Comparison of ENCODE assay signal across 9 cellular contexts in genomic region chr3:12759097-12759679, GRCh38. TPM values are rescaled to one million over a fixed set of nuclear protein-coding genes. Genes with fewer than 3 reads are reported as not detected.
DNase-seq lines count a peak whose midpoint lies in the region; ATAC-seq, FAIRE-seq and TF ChIP-seq lines count a peak whose summit lies in the region.
"Had no signal": no experiment of that assay in that cellular context is flagged by ENCODE, and none has a peak within 500 bp of the region (broad histone marks: within the 10 kb centered on the region; RNA-seq: fewer than 3 reads in every experiment).

TSS of gene TMEM40 (minus strand) at chr3:12759259. CDS start at chr3:12749832, 9,427 bp downstream.

- H3K9me3 ChIP-seq in kidney (ENCODE audit: control insufficient read depth in 1 of 2, low read length in 2 of 2) (no peaks in the 10 kb centered on the region), subcutaneous abdominal adipose tissue (ENCODE audit: control insufficient read depth in 5 of 5, low read length in 5 of 5) (no peaks in the 10 kb centered on the region)
- H3K9me3 ChIP-seq: neutrophil had no signal

- peaks cover 0 to 5% of the 10 kb centered on the region in 2 donors for H3K4me1 ChIP-seq in kidney (ENCODE audit: control insufficient read depth in 1 of 2, insufficient read depth in 1 of 2, low read depth in 1 of 2, low read length in 2 of 2)
- peaks cover 2 to 19% (median 12%) of the 10 kb centered on the region in 5 donors for H3K4me1 ChIP-seq in subcutaneous abdominal adipose tissue (ENCODE audit: control insufficient read depth in 5 of 5, insufficient read depth in 5 of 5, low read length in 5 of 5)

- TF ChIP-seq CTCF in VCaP (conservative IDR thresholded peaks at IDR 0.05) (no peak), kidney (IDR thresholded peaks at IDR 0.05; ENCODE audit: borderline replicate concordance, extremely low read depth, insufficient read depth) (no peak)

- H3K36me3 Mint-ChIP-seq in activated T-cell treated with anti-CD3 and anti-CD28 coated beads, Interleukin-2, amount 50 U/mL, for 4 hours (ENCODE audit: insufficient read depth): no peaks in the 10 kb centered on the region

- H3K4me1 Mint-ChIP-seq in activated T-cell treated with anti-CD3 and anti-CD28 coated beads, Interleukin-2, amount 50 U/mL, for 4 hours (ENCODE audit: low read depth): peaks cover 4% of the 10 kb centered on the region

- H3K4me3 ChIP-seq in kidney (ENCODE audit: low read length in 2 of 2) (no peak within 1 kb of the TSS), subcutaneous abdominal adipose tissue (ENCODE audit: low read depth in 1 of 5, low read length in 5 of 5) (no peak within 1 kb of the TSS)

- no peak within 1 kb of the TSS for H3K4me3 Mint-ChIP-seq in activated T-cell treated with anti-CD3 and anti-CD28 coated beads, Interleukin-2, amount 50 U/mL, for 4 hours

- H3K27me3 ChIP-seq in subcutaneous abdominal adipose tissue (ENCODE audit: control insufficient read depth in 5 of 5, insufficient read depth in 4 of 5, low read length in 5 of 5): no peaks in the 10 kb centered on the region

- FAIRE-seq in kidney (lab: Jason Lieb, UNC): no peak

- H3K9me3 Mint-ChIP-seq in activated T-cell treated with anti-CD3 and anti-CD28 coated beads, Interleukin-2, amount 50 U/mL, for 4 hours: no peaks in the 10 kb centered on the region

- no peaks in the 10 kb centered on the region for H3K36me3 ChIP-seq in kidney (ENCODE audit: control insufficient read depth in 1 of 2, insufficient read depth in 2 of 2, low read length in 2 of 2)
- H3K36me3 ChIP-seq in subcutaneous abdominal adipose tissue (ENCODE audit: control insufficient read depth in 5 of 5, insufficient read depth in 5 of 5, low read length in 5 of 5): no peaks in the 10 kb centered on the region
- H3K36me3 ChIP-seq: neutrophil had no signal

- ATAC-seq in HG02588 (IDR thresholded peaks at IDR 0.05; ENCODE audit: unreplicated experiment) (peak; percentile 5), left colon (no peak)
- no peak for ATAC-seq in activated T-cell treated with anti-CD3 and anti-CD28 coated beads, Interleukin-2, amount 50 U/mL, for 4 hours

- peaks cover 11% of the 10 kb centered on the region for H3K27me3 Mint-ChIP-seq in activated T-cell treated with anti-CD3 and anti-CD28 coated beads, Interleukin-2, amount 50 U/mL, for 4 hours (ENCODE audit: low read depth)

- H3K27ac ChIP-seq in VCaP (peak within 1 kb of the TSS; percentile 21; the same call in 1 of the 2 replicates), kidney (ENCODE audit: low read depth in 2 of 2, low read length in 2 of 2) (peak within 1 kb of the TSS; percentile 18 to 76), subcutaneous abdominal adipose tissue (ENCODE audit: low read depth, low read length) (peak within 1 kb of the TSS; percentile 26)
- H3K27ac ChIP-seq: neutrophil had no signal

- DNase-seq in kidney (no peak), left colon (no peak), NCI-H1092 (lab: John Stamatoyannopoulos, UW) (no peak), SK-N-DZ (ENCODE audit: low spot score) (no peak)
- no peak for DNase-seq in activated T-cell treated with anti-CD3 and anti-CD28 coated beads, Interleukin-2, amount 50 U/mL, for 4 hours

- H3K9ac ChIP-seq in kidney (ENCODE audit: low read length in 2 of 2): no peak within 1 kb of the TSS
- H3K9ac ChIP-seq in subcutaneous abdominal adipose tissue (ENCODE audit: low read length in 5 of 5): peak within 1 kb of the TSS in 4 of 5 donors; percentile 41 to 64 (median 63)

- intact Hi-C loops in kidney (cut with DNase I) (no loop called here), left colon (cut with DNase I, micrococcal nuclease) (no loop called here)

RNA-seq across cellular contexts. Expression of gene TMEM40, which starts in this region (rescaled TPM):
- total RNA-seq in kidney (not detected), left colon (not detected)
- polyA plus RNA-seq in kidney (ENCODE audit: insufficient read depth, low read depth, low replicate concordance): 0.52 TPM
- not detected for total RNA-seq in activated T-cell treated with anti-CD3 and anti-CD28 coated beads, Interleukin-2, amount 50 U/mL, for 4 hours
- polyA plus RNA-seq in SK-N-DZ (2014; cell fraction: cytosol; rRNA removed): not detected in 2 replicates
- not detected in 2 replicates for polyA plus RNA-seq in SK-N-DZ (2014; cell fraction: nucleus; rRNA removed)

Comparison
In these comparisons a context has a peak if more than half of its experiments do, and no peak if none do; other contexts are left out.
1. H3K9ac ChIP-seq: peak in subcutaneous abdominal adipose tissue (4 of 5); none in kidney (0 of 2).
2. Peak in every context shown above with its lines, with median percentiles within 50 percentile points of each other: H3K27ac ChIP-seq.